In genomic region chr11:101369835-101370234, GRCh38 we compare ENCODE assay signal across 28 cellular contexts.
"Had no signal": no experiment of that assay in that cellular context is flagged by ENCODE, and none has a peak within 500 bp of the region (broad histone marks: within the 10 kb centered on the region; RNA-seq: fewer than 3 reads in every experiment).

No MANE protein-coding gene starts in this region.

- H3K27ac ChIP-seq: stomach, suprapubic skin, testis, thoracic aorta, thyroid gland, tibial artery, tibial nerve, transverse colon, upper lobe of left lung, upper lobe of right lung, uterus, vagina had no signal

- H3K4me3 ChIP-seq: stomach, suprapubic skin, testis, thoracic aorta, thyroid gland, tibial artery, tibial nerve, transverse colon, upper lobe of left lung, upper lobe of right lung, uterus, vagina had no signal

- H3K9me3 ChIP-seq: testis, thoracic aorta, thyroid gland, tibial artery, transverse colon, upper lobe of left lung, upper lobe of right lung, uterus had no signal

- DNase-seq: stimulated activated CD4-positive, alpha-beta T cell treated with anti-CD3 and anti-CD28 coated beads, Interleukin-2, amount 100 ng/mL, for 48 hours; stimulated activated CD4-positive, alpha-beta T cell treated with anti-CD3 and anti-CD28 coated beads, Interleukin-4, amount 100 ng/mL, for 1 hour; stimulated activated CD4-positive, alpha-beta T cell treated with anti-CD3 and anti-CD28 coated beads, Interleukin-4, amount 100 ng/mL, for 24 hours; stimulated activated CD4-positive, alpha-beta T cell treated with anti-CD3 and anti-CD28 coated beads, Interleukin-4, amount 100 ng/mL, for 4 hours; stimulated activated CD8-positive, alpha-beta memory T cell treated with anti-CD3 and anti-CD28 coated beads, Interleukin-4, amount 100 ng/mL, for 48 hours; stimulated activated naive B cell treated with anti-CD40 and anti-IgM and Interleukin-4, amounts not matched to agents 10 μg/mL and 1 μg/mL and 100 μg/mL, for 72 hours; stimulated activated naive CD4-positive, alpha-beta T cell; stimulated activated naive CD4-positive, alpha-beta T cell treated with Interleukin-2 at 50 U/mL for 16 hours; stimulated activated naive CD8-positive, alpha-beta T cell treated with anti-CD3 and anti-CD28 coated beads, Interleukin-15, amount 100 ng/mL, for 72 hours; stimulated activated naive CD8-positive, alpha-beta T cell treated with anti-CD3 and anti-CD28 coated beads, Interleukin-15, Interleukin-2, amounts not matched to agents 100 U/mL and 50 U/mL, for 24 hours; stomach; substantia nigra; testis; thyroid gland; tibial artery; transverse colon; trophoblast cell; upper lobe of left lung; upper lobe of right lung; uterus had no signal

- H3K27ac Mint-ChIP-seq: stimulated activated effector memory CD8-positive, alpha-beta T cell treated with anti-CD3 and anti-CD28 coated beads, Interleukin-12 subunit alpha, Interleukin-12 subunit beta, amount 100 ng/mL, for 72 hours; stimulated activated memory B cell treated with anti-CD40 and anti-IgM and Interleukin-4, amounts not matched to agents 10 μg/mL and 1 μg/mL and 100 μg/mL, for 72 hours; stimulated activated naive B cell treated with anti-CD40 and anti-IgM and Interleukin-4, amounts not matched to agents 10 μg/mL and 1 μg/mL and 100 μg/mL, for 72 hours; stimulated activated naive CD8-positive, alpha-beta T cell treated with anti-CD3 and anti-CD28 coated beads, Interleukin-15, amount 100 ng/mL, for 72 hours; stimulated activated naive CD8-positive, alpha-beta T cell treated with anti-CD3 and anti-CD28 coated beads, Interleukin-15, Interleukin-2, amounts not matched to agents 100 ng/mL and 50 ng/mL, for 24 hours; type B pancreatic cell had no signal

- H3K36me3 Mint-ChIP-seq: stimulated activated effector memory CD8-positive, alpha-beta T cell treated with anti-CD3 and anti-CD28 coated beads, Interleukin-12 subunit alpha, Interleukin-12 subunit beta, amount 100 ng/mL, for 72 hours; stimulated activated memory B cell treated with anti-CD40 and anti-IgM and Interleukin-4, amounts not matched to agents 10 μg/mL and 1 μg/mL and 100 μg/mL, for 72 hours; stimulated activated naive B cell treated with anti-CD40 and anti-IgM and Interleukin-4, amounts not matched to agents 10 μg/mL and 1 μg/mL and 100 μg/mL, for 72 hours; type B pancreatic cell had no signal

- H3K36me3 ChIP-seq: stomach, suprapubic skin, thoracic aorta, thyroid gland, tibial artery, tibial nerve, transverse colon, upper lobe of left lung, upper lobe of right lung, uterus, vagina had no signal

- H3K4me1 ChIP-seq: stomach, suprapubic skin, testis, thyroid gland, tibial artery, tibial nerve, transverse colon, upper lobe of left lung, upper lobe of right lung, uterus, vagina had no signal

- H3K4me1 Mint-ChIP-seq: stimulated activated effector memory CD8-positive, alpha-beta T cell treated with anti-CD3 and anti-CD28 coated beads, Interleukin-12 subunit alpha, Interleukin-12 subunit beta, amount 100 ng/mL, for 72 hours; stimulated activated memory B cell treated with anti-CD40 and anti-IgM and Interleukin-4, amounts not matched to agents 10 μg/mL and 1 μg/mL and 100 μg/mL, for 72 hours; stimulated activated naive B cell treated with anti-CD40 and anti-IgM and Interleukin-4, amounts not matched to agents 10 μg/mL and 1 μg/mL and 100 μg/mL, for 72 hours; stimulated activated naive CD8-positive, alpha-beta T cell treated with anti-CD3 and anti-CD28 coated beads, Interleukin-15, amount 100 ng/mL, for 72 hours had no signal

- H3K27me3 Mint-ChIP-seq: stimulated activated memory B cell treated with anti-CD40 and anti-IgM and Interleukin-4, amounts not matched to agents 10 μg/mL and 1 μg/mL and 100 μg/mL, for 72 hours; stimulated activated naive B cell treated with anti-CD40 and anti-IgM and Interleukin-4, amounts not matched to agents 10 μg/mL and 1 μg/mL and 100 μg/mL, for 72 hours; stimulated activated naive CD8-positive, alpha-beta T cell treated with anti-CD3 and anti-CD28 coated beads, Interleukin-15, amount 100 ng/mL, for 72 hours; stimulated activated naive CD8-positive, alpha-beta T cell treated with anti-CD3 and anti-CD28 coated beads, Interleukin-15, Interleukin-2, amounts not matched to agents 100 ng/mL and 50 ng/mL, for 24 hours had no signal

- H3K4me3 Mint-ChIP-seq: stimulated activated effector memory CD8-positive, alpha-beta T cell treated with anti-CD3 and anti-CD28 coated beads, Interleukin-12 subunit alpha, Interleukin-12 subunit beta, amount 100 ng/mL, for 72 hours; stimulated activated memory B cell treated with anti-CD40 and anti-IgM and Interleukin-4, amounts not matched to agents 10 μg/mL and 1 μg/mL and 100 μg/mL, for 72 hours; stimulated activated naive B cell treated with anti-CD40 and anti-IgM and Interleukin-4, amounts not matched to agents 10 μg/mL and 1 μg/mL and 100 μg/mL, for 72 hours; stimulated activated naive CD8-positive, alpha-beta T cell treated with anti-CD3 and anti-CD28 coated beads, Interleukin-15, amount 100 ng/mL, for 72 hours; stimulated activated naive CD8-positive, alpha-beta T cell treated with anti-CD3 and anti-CD28 coated beads, Interleukin-15, Interleukin-2, amounts not matched to agents 100 ng/mL and 50 ng/mL, for 24 hours; type B pancreatic cell had no signal

- H3K27me3 ChIP-seq: stomach, suprapubic skin, testis, thyroid gland, tibial artery, tibial nerve, transverse colon, upper lobe of left lung, upper lobe of right lung, uterus, vagina had no signal
